In the genomic region with DNA sequence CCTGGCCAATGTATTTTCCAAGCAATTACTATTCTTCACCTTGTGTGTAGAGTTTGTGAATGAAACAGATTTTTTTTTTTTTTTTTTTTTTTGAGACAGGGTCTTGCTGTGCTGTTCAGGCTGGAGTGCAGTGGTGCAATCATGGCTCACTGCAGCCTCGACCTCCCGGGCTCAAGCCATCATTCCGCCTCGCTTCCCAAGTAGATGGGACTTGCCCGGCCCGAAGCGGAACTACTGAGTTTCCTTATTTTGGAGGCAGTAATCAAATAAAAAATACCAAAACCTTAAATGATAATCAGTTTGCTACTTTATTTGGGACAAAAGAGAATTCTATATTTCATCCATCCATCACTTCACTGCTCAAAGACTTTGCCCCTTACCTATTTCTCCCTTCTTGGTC, we compare ENCODE assay signal across 1 cellular context.
TF ChIP-seq lines count a peak whose summit lies in the region.

No MANE protein-coding gene starts in this region.

TF ChIP-seq in HCT116, 20 proteins besides CTCF, POLR2A, EP300 and RAD21 (continued from another document):
- TF ChIP-seq, protein P1, sequence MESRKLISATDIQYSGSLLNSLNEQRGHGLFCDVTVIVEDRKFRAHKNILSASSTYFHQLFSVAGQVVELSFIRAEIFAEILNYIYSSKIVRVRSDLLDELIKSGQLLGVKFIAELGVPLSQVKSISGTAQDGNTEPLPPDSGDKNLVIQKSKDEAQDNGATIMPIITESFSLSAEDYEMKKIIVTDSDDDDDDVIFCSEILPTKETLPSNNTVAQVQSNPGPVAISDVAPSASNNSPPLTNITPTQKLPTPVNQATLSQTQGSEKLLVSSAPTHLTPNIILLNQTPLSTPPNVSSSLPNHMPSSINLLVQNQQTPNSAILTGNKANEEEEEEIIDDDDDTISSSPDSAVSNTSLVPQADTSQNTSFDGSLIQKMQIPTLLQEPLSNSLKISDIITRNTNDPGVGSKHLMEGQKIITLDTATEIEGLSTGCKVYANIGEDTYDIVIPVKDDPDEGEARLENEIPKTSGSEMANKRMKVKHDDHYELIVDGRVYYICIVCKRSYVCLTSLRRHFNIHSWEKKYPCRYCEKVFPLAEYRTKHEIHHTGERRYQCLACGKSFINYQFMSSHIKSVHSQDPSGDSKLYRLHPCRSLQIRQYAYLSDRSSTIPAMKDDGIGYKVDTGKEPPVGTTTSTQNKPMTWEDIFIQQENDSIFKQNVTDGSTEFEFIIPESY (IDR thresholded peaks at IDR 0.05; ENCODE audit: extremely low read depth, insufficient replicate concordance, low read length): no peak
- TF ChIP-seq CEBPB (IDR thresholded peaks at IDR 0.05; ENCODE audit: low read depth) (no peak), TCF7L2 (IDR thresholded peaks at IDR 0.05; ENCODE audit: borderline replicate concordance, extremely low read depth, insufficient read depth, insufficient read length) (no peak), SP1 (IDR thresholded peaks at IDR 0.05; ENCODE audit: low read depth) (no peak), EZH2 (IDR thresholded peaks at IDR 0.05) (no peak)
- TF ChIP-seq, protein P2, sequence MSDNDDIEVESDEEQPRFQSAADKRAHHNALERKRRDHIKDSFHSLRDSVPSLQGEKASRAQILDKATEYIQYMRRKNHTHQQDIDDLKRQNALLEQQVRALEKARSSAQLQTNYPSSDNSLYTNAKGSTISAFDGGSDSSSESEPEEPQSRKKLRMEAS (IDR thresholded peaks at IDR 0.05): no peak
